8 cellular contexts compared by ENCODE assay signal in genomic region chr20:35277531-35278395, GRCh38. TPM values are rescaled to one million over a fixed set of nuclear protein-coding genes. Genes with fewer than 3 reads are reported as not detected.
DNase-seq lines count a peak whose midpoint lies in the region; ATAC-seq lines count a peak whose summit lies in the region.

Gene MMP24OS, minus strand, starts transcription at chr20:35278122. Its CDS starts 193 bp downstream, at chr20:35277929.

- ATAC-seq in GM21786 (IDR thresholded peaks at IDR 0.05; ENCODE audit: unreplicated experiment), result peak; percentile 73

- peaks cover 17% of the 10 kb centered on the region for H3K4me1 ChIP-seq in SJSA1 (replicated peaks)

- H3K27ac Mint-ChIP-seq in activated naive CD4-positive, alpha-beta T cell treated with anti-CD3 and anti-CD28 coated beads for 36 hours, result peak within 1 kb of the TSS; percentile 96

- H3K9me3 Mint-ChIP-seq in activated naive CD4-positive, alpha-beta T cell treated with anti-CD3 and anti-CD28 coated beads for 36 hours, result no peaks in the 10 kb centered on the region

- H3K36me3 ChIP-seq in SJSA1, result peaks cover 82% of the 10 kb centered on the region

- peak; percentile 95 for DNase-seq in ELF-1 (ENCODE audit: low read depth, low spot score)
- DNase-seq in Kasumi-1 (lab: John Stamatoyannopoulos, UW), result peak; percentile 84 to 87
- DNase-seq in SJSA1 (ENCODE audit: low read depth in 1 of 2, low spot score in 2 of 2), result peak; percentile 92 to 94
- DNase-seq in activated naive CD4-positive, alpha-beta T cell treated with anti-CD3 and anti-CD28 coated beads for 36 hours, result peak; percentile 87
- DNase-seq in germinal center (ENCODE audit: low spot score), result peak; percentile 93
- peak; percentile 49 for DNase-seq in non-pigmented ciliary epithelial cell (ENCODE audit: low read depth)
- peak; percentile 38 to 93 (median 75) for DNase-seq in substantia nigra (lab: John Stamatoyannopoulos, UW)

- no peaks in the 10 kb centered on the region for H3K27me3 Mint-ChIP-seq in activated naive CD4-positive, alpha-beta T cell treated with anti-CD3 and anti-CD28 coated beads for 36 hours (ENCODE audit: low read depth)

- peaks cover 19% of the 10 kb centered on the region for H3K36me3 Mint-ChIP-seq in activated naive CD4-positive, alpha-beta T cell treated with anti-CD3 and anti-CD28 coated beads for 36 hours (ENCODE audit: low read depth)

- no peaks in the 10 kb centered on the region for H3K27me3 ChIP-seq in SJSA1 (replicated peaks)

- H3K27ac ChIP-seq in SJSA1 (peak within 1 kb of the TSS; percentile 93), substantia nigra (ENCODE audit: low read depth, low read length, poor library complexity, severe bottlenecking) (peak within 1 kb of the TSS; percentile 81)

- H3K4me1 Mint-ChIP-seq in activated naive CD4-positive, alpha-beta T cell treated with anti-CD3 and anti-CD28 coated beads for 36 hours (ENCODE audit: low read depth), result peaks cover 16% of the 10 kb centered on the region

- no peaks in the 10 kb centered on the region for H3K9me3 ChIP-seq in SJSA1 (replicated peaks)

- H3K4me3 Mint-ChIP-seq in activated naive CD4-positive, alpha-beta T cell treated with anti-CD3 and anti-CD28 coated beads for 36 hours, result peak within 1 kb of the TSS; percentile 97

- intact Hi-C loops in activated naive CD4-positive, alpha-beta T cell treated with anti-CD3 and anti-CD28 coated beads for 36 hours (cut with micrococcal nuclease), result loop anchor here (1.0 to 10.0 kb wide), 4 partner anchors 185 to 403 kb away; partner anchors contain the start of genes ACSS2, GGT7, GSS and MYH7B

- CTCF ChIA-PET in activated naive CD4-positive, alpha-beta T cell treated with anti-CD3 and anti-CD28 coated beads for 36 hours (lab: Charles Lee), result interaction anchor here (0.6 to 0.7 kb wide), 2 partner anchors 31 to 162 kb away, joined by 3 to 5 read pairs; no protein-coding TSS in a partner anchor

- peak within 1 kb of the TSS; percentile 77 for H3K4me3 ChIP-seq in SJSA1

RNA-seq across cellular contexts. Expression of gene MMP24OS, which starts in this region (rescaled TPM):
- total RNA-seq in SJSA1 (2014; rRNA removed; shearing (Covaris generic)), result 18.5 and 19.1 TPM in 2 replicates
- total RNA-seq in activated naive CD4-positive, alpha-beta T cell treated with anti-CD3 and anti-CD28 coated beads for 36 hours, result 10 to 100 TPM; 26.4 to 29.2 TPM

Comparison
In these comparisons a context has a peak if more than half of its experiments do, and no peak if none do; other contexts are left out.
1. Peak in every context shown above with its lines: DNase-seq, ATAC-seq, H3K4me3 ChIP-seq and H3K27ac ChIP-seq.